ENCODE assay signal across 8 cellular contexts in genomic region chr12:92784795-92785562, GRCh38.
DNase-seq lines count a peak whose midpoint lies in the region; ATAC-seq and TF ChIP-seq lines count a peak whose summit lies in the region.

No MANE protein-coding gene starts in this region.

- ATAC-seq in HG02571 (IDR thresholded peaks at IDR 0.05; ENCODE audit: unreplicated experiment), result peak; percentile 94
- ATAC-seq in left colon, result peak; percentile 98
- peak; percentile 75 to 81 for ATAC-seq in upper lobe of left lung (ENCODE audit: low FRiP score in 2 of 2)

- TF ChIP-seq POLR2A in upper lobe of left lung (IDR thresholded peaks at IDR 0.05), result no peak

- CTCF ChIA-PET in PC-9 (lab: Charles Lee), result interaction anchor here (0.6 kb wide), 4 partner anchors 86 to 1811 kb away, joined by 3 to 12 read pairs (median 4); no protein-coding TSS in a partner anchor

- TF ChIP-seq EP300 in upper lobe of left lung (IDR thresholded peaks at IDR 0.05), result no peak

- H3K4me1 ChIP-seq in PC-9 (replicated peaks; ENCODE audit: insufficient read depth), result no peaks in the 10 kb centered on the region
- no peaks in the 10 kb centered on the region for H3K4me1 ChIP-seq in upper lobe of left lung

- POLR2A ChIA-PET in PC-9 (lab: Charles Lee; ENCODE audit: unreplicated experiment), result no interaction called here

- BruUV-seq in PC-9 (replicated peaks; lab: Mats Ljungman, UMichigan), result no TSS peak

- no peaks in the 10 kb centered on the region for H3K9me2 ChIP-seq in PC-9 (ENCODE audit: insufficient read depth)

- 0 out of 2 replicates have a peak, but pooled peaks cover 5% of the 10 kb centered on the region for H3F3A ChIP-seq in PC-9 (ENCODE audit: insufficient read depth, low read depth)

- no peak overlapping the region for H2AFZ ChIP-seq in PC-9

- peak; percentile 78 to 85 for DNase-seq in AML-193 (lab: John Stamatoyannopoulos, UW)
- DNase-seq in M059J (ENCODE audit: low read depth), result peak; percentile 79
- DNase-seq in PC-9, result peak; percentile 23 to 74
- peak; percentile 56 for DNase-seq in central memory CD4-positive, alpha-beta T cell
- DNase-seq in left colon, result no peak
- no peak for DNase-seq in upper lobe of left lung

- no peak overlapping the region for H3K27ac ChIP-seq in PC-9
- no peak overlapping the region for H3K27ac ChIP-seq in upper lobe of left lung

- 83 to 88% methylated on average over 1 of the region's 1 CpG for WGBS in upper lobe of left lung, 2 donors

- intact Hi-C loops in PC-9 (cut with micrococcal nuclease; ENCODE audit: unreplicated experiment) (loop anchor here (2.0 to 5.0 kb wide), 3 partner anchors 197 to 632 kb away; no protein-coding TSS in a partner anchor), left colon (cut with DNase I, micrococcal nuclease) (no loop called here)

- no peaks in the 10 kb centered on the region for H3K27me3 ChIP-seq in PC-9 (ENCODE audit: insufficient read depth, low read depth)
- no peaks in the 10 kb centered on the region for H3K27me3 ChIP-seq in upper lobe of left lung

- no peaks in the 10 kb centered on the region for H3K9me3 ChIP-seq in PC-9 (ENCODE audit: insufficient read depth, low read depth)
- H3K9me3 ChIP-seq in upper lobe of left lung, result no peaks in the 10 kb centered on the region

- H3K4me3 ChIP-seq in GM12875 (ENCODE audit: low read depth, low read length) (no peak overlapping the region), PC-9 (no peak overlapping the region), upper lobe of left lung (no peak overlapping the region)

- H4K20me1 ChIP-seq in PC-9 (ENCODE audit: insufficient read depth), result no peaks in the 10 kb centered on the region

- no peak overlapping the region for H3K4me2 ChIP-seq in PC-9

- no peaks in the 10 kb centered on the region for H3K36me3 ChIP-seq in PC-9 (ENCODE audit: low read depth)
- peaks cover 0 to 18% (median 0%) of the 10 kb centered on the region in 4 donors for H3K36me3 ChIP-seq in upper lobe of left lung

- TF ChIP-seq CTCF in GM12875 (IDR thresholded peaks at IDR 0.05; ENCODE audit: borderline replicate concordance, insufficient read depth, low read depth, low read length), result peak; percentile 26; the same call in 1 of the 2 replicates
- TF ChIP-seq CTCF in PC-9 (conservative IDR thresholded peaks at IDR 0.05), result peak; percentile 76
- peak in 5 of 6 experiments; percentile 23 to 64 (median 53) for TF ChIP-seq CTCF in upper lobe of left lung (IDR thresholded peaks at IDR 0.05)

- H3K79me2 ChIP-seq in PC-9 (ENCODE audit: low read depth), result no peaks in the 10 kb centered on the region

Comparison
In these comparisons a context has a peak if more than half of its experiments do, and no peak if none do; other contexts are left out.
1. DNase-seq: peak in AML-193 (2 of 2), M059J (single experiment), PC-9 (2 of 2) and central memory CD4-positive, alpha-beta T cell (single experiment); none in left colon (0 of 2) and upper lobe of left lung (0 of 2).
2. CTCF ChIP-seq: peak in every context shown above with its lines; median percentile 76 in PC-9; 53 in upper lobe of left lung; 26 in GM12875.
3. Peak in every context shown above with its lines, with median percentiles within 50 percentile points of each other: ATAC-seq.